Comparison of ENCODE assay signal across 1 cellular context in genomic region chr11:117314840-117315239, GRCh38.
TF ChIP-seq lines count a peak whose summit lies in the region.

No MANE protein-coding gene starts in this region.

TF ChIP-seq in H1, 55 proteins besides CTCF, POLR2A, EP300 and RAD21:
- TF ChIP-seq ATF2 (IDR thresholded peaks at IDR 0.05; ENCODE audit: low read length) = no peak
- TF ChIP-seq GTF2F1 (IDR thresholded peaks at IDR 0.05; ENCODE audit: borderline replicate concordance, low read depth, low read length) = no peak
- no peak for TF ChIP-seq SIN3A (conservative IDR thresholded peaks at IDR 0.05 in 1 of 2, IDR thresholded peaks at IDR 0.05 in 1 of 2; ENCODE audit: low read depth in 1 of 2, low read length in 2 of 2)
- TF ChIP-seq ZNF274 (IDR thresholded peaks at IDR 0.05; ENCODE audit: borderline replicate concordance, extremely low read depth, low read length) = no peak
- no peak for TF ChIP-seq MAFK (IDR thresholded peaks at IDR 0.05; ENCODE audit: low read depth, low read length)
- TF ChIP-seq E2F6 (IDR thresholded peaks at IDR 0.05) = no peak
- TF ChIP-seq SP1 (IDR thresholded peaks at IDR 0.05; ENCODE audit: low read depth, low read length) = no peak
- TF ChIP-seq ATF3 (IDR thresholded peaks at IDR 0.05; ENCODE audit: insufficient read depth, low read depth, low read length) = no peak
- no peak for TF ChIP-seq CBX8 (IDR thresholded peaks at IDR 0.05; ENCODE audit: borderline replicate concordance, low read depth, low read length)
